Comparison of ENCODE assay signal across 8 cellular contexts in genomic region chr18:2846241-2846637, GRCh38. TPM values are rescaled to one million over a fixed set of nuclear protein-coding genes. Genes with fewer than 3 reads are reported as not detected.
A peak's percentile ranks its signal among the peaks of the same experiment; 100 is the strongest.
DNase-seq lines count a peak whose midpoint lies in the region; ATAC-seq, FAIRE-seq and TF ChIP-seq lines count a peak whose summit lies in the region.

No MANE protein-coding gene starts in this region.

- intact Hi-C loops in right lobe of liver (cut with DNase I) (no loop called here), upper lobe of right lung (cut with DNase I) (no loop called here)

- in situ Hi-C loops in brain microvascular endothelial cell (cut with HindIII; ENCODE audit: low pct_ligation_motif_present, low sequenced_read_pairs), result no loop called here

- 0% methylated on average over 3 of the region's 16 CpGs for WGBS in right lobe of liver (ENCODE audit: insufficient coverage, low coverage, low lambda C conversion rate, missing lambda C conversion rate)

- peak in 1 of 2 donors; percentile 7 for ATAC-seq in CD4-positive, CD25-positive, alpha-beta regulatory T cell (ENCODE audit: low read depth in 2 of 2)
- peak in 2 of 4 donors; percentile 8 for ATAC-seq in right lobe of liver
- peak; percentile 9 for ATAC-seq in upper lobe of right lung
- no peak for ATAC-seq in HG02623 (IDR thresholded peaks at IDR 0.05; ENCODE audit: unreplicated experiment)

- peaks cover 4 to 27% (median 16%) of the 10 kb centered on the region in 4 donors for H3K4me1 Mint-ChIP-seq in CD4-positive, CD25-positive, alpha-beta regulatory T cell

- no peak overlapping the region for H3K27ac Mint-ChIP-seq in CD4-positive, CD25-positive, alpha-beta regulatory T cell

- H3K36me3 ChIP-seq in CD4-positive, CD25-positive, alpha-beta regulatory T cell (ENCODE audit: control insufficient read depth, insufficient read depth, low read length), result no peaks in the 10 kb centered on the region
- H3K36me3 ChIP-seq in brain microvascular endothelial cell (replicated peaks) (no peaks in the 10 kb centered on the region), right lobe of liver (no peaks in the 10 kb centered on the region), upper lobe of right lung (no peaks in the 10 kb centered on the region)

- no peak overlapping the region for H3K27ac ChIP-seq in CD4-positive, CD25-positive, alpha-beta regulatory T cell (ENCODE audit: insufficient read depth, low read length, poor library complexity, severe bottlenecking)
- no peak overlapping the region for H3K27ac ChIP-seq in brain microvascular endothelial cell
- H3K27ac ChIP-seq in right lobe of liver, result peak overlapping the region in 1 of 3 donors; percentile 16
- H3K27ac ChIP-seq in upper lobe of right lung, result peak overlapping the region; percentile 51

- H3K27me3 Mint-ChIP-seq in CD4-positive, CD25-positive, alpha-beta regulatory T cell, result peaks cover 32% of the 10 kb centered on the region

- H3K36me3 Mint-ChIP-seq in CD4-positive, CD25-positive, alpha-beta regulatory T cell, result peaks cover 4% of the 10 kb centered on the region

- TF ChIP-seq CTCF in brain microvascular endothelial cell (IDR thresholded peaks at IDR 0.05; ENCODE audit: low read depth, low read length, missing control alignments), result no peak
- no peak for TF ChIP-seq CTCF in right lobe of liver (IDR thresholded peaks at IDR 0.05)
- no peak for TF ChIP-seq CTCF in upper lobe of right lung (IDR thresholded peaks at IDR 0.05)

- peaks cover 25% of the 10 kb centered on the region for H3K4me1 ChIP-seq in CD4-positive, CD25-positive, alpha-beta regulatory T cell (ENCODE audit: control insufficient read depth, insufficient read depth, low read length, poor library complexity, severe bottlenecking)
- H3K4me1 ChIP-seq in right lobe of liver, result peaks cover 0 to 11% (median 0%) of the 10 kb centered on the region in 4 donors
- peaks cover 11% of the 10 kb centered on the region for H3K4me1 ChIP-seq in upper lobe of right lung

- no peak for FAIRE-seq in HTR-8/SVneo (lab: Jason Lieb, UNC)

- DNase-seq in CD4-positive, CD25-positive, alpha-beta regulatory T cell, result peak in 1 of 3 donors; percentile 35
- DNase-seq in HTR-8/SVneo (ENCODE audit: insufficient read length, low spot score) (peak; percentile 22), brain microvascular endothelial cell (peak; percentile 10), right lobe of liver (no peak), upper lobe of right lung (no peak), amygdala (lab: John Stamatoyannopoulos, UW) (no peak), SK-N-DZ (ENCODE audit: low spot score) (no peak)

- H3K9me3 Mint-ChIP-seq in CD4-positive, CD25-positive, alpha-beta regulatory T cell, result peaks cover 0 to 3% (median 0%) of the 10 kb centered on the region in 7 donors

- peaks cover 29% of the 10 kb centered on the region for H3K27me3 ChIP-seq in CD4-positive, CD25-positive, alpha-beta regulatory T cell (ENCODE audit: control insufficient read depth, insufficient read depth, low read length)
- no peaks in the 10 kb centered on the region for H3K27me3 ChIP-seq in brain microvascular endothelial cell (replicated peaks)
- peaks cover 0 to 12% of the 10 kb centered on the region in 2 donors for H3K27me3 ChIP-seq in right lobe of liver
- peaks cover 19% of the 10 kb centered on the region for H3K27me3 ChIP-seq in upper lobe of right lung

- TF ChIP-seq POLR2A in right lobe of liver (IDR thresholded peaks at IDR 0.05), result no peak

- no peak overlapping the region for H3K4me3 ChIP-seq in CD4-positive, CD25-positive, alpha-beta regulatory T cell (ENCODE audit: low read depth, low read length)
- H3K4me3 ChIP-seq in brain microvascular endothelial cell (ENCODE audit: low read depth, low read length) (peak overlapping the region; percentile 58), right lobe of liver (peak overlapping the region; percentile 6 to 31 (median 16)), upper lobe of right lung (peak overlapping the region; percentile 54)

- peak overlapping the region; percentile 71 to 89 (median 82) for H3K4me3 Mint-ChIP-seq in CD4-positive, CD25-positive, alpha-beta regulatory T cell

- H3K9me3 ChIP-seq in CD4-positive, CD25-positive, alpha-beta regulatory T cell (ENCODE audit: control insufficient read depth in 2 of 2, low read length in 2 of 2), result no peaks in the 10 kb centered on the region
- H3K9me3 ChIP-seq in right lobe of liver (no peaks in the 10 kb centered on the region), upper lobe of right lung (no peaks in the 10 kb centered on the region)

RNA-seq across cellular contexts. Expression of gene EMILIN2, which starts 0.6 kb away (rescaled TPM):
- total RNA-seq in CD4-positive, CD25-positive, alpha-beta regulatory T cell, result 4.6 TPM
- polyA plus RNA-seq in CD4-positive, CD25-positive, alpha-beta regulatory T cell, result 1 to 10 TPM; 1.7 to 2.9 (median 2.0) TPM
- total RNA-seq in right lobe of liver (1 to 10 TPM in 5 of 6 experiments, under 1 TPM in 1; 0.99 to 4.4 (median 2.3) TPM), upper lobe of right lung (35.2 TPM)
- polyA plus RNA-seq in SK-N-DZ (2014; cell fraction: cytosol; rRNA removed), result 0.57 and 0.66 TPM in 2 replicates
- 0.28 and 0.49 TPM in 2 replicates for polyA plus RNA-seq in SK-N-DZ (2014; cell fraction: nucleus; rRNA removed)

Comparison
In these comparisons a context has a peak if more than half of its experiments do, and no peak if none do; other contexts are left out.
1. DNase-seq: peak in HTR-8/SVneo (single experiment) and brain microvascular endothelial cell (single experiment); none in right lobe of liver (0 of 3), upper lobe of right lung (single experiment), amygdala (0 of 56) and SK-N-DZ (single experiment).